8 cellular contexts compared by ENCODE assay signal in the genomic region with DNA sequence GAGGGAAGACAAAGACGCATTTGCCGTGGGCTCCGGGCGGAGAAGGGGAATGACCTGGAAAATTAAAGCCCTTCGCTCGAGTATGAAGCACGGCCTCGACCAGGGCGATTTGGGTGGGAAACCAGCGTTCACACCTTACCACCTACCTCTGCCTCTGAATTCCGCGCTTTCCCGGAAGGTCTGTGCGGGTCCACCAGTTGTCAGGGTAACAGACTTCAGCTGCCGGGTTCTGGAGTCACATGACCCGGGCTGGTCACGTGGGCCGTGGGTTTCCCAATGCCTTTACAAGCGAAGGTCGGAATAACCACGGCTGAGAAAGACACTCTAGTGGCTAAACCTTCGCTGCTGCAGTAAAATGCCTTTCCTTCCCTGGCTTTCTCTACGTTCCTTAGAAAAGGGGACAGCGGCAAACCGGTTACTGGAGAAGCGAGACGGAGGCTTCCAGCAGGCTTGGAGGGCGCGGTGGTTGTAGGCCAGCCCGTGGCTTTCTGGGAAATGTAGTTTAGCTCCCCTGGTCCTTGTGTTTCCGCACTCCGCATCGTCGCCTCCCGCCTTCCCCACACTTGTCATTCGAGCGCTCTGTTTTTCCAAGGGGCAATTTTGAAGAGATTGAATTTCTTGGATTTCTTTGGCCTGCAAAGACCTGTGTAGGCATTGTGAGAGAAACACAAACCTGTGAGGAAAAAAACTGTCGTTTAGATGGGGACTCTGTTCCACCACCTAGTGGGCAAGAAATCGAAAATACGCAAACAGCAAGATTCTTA. TPM values are rescaled to one million over a fixed set of nuclear protein-coding genes. Genes with fewer than 3 reads are reported as not detected.
DNase-seq lines count a peak whose midpoint lies in the region.

CEP162 (minus strand) TSS at position 210 of the 764 bp plus-strand sequence. CDS start 1,250 bp downstream, outside the sequence.

- H3K4me3 ChIP-seq in HAP-1, result peak within 1 kb of the TSS; percentile 65
- H3K4me3 ChIP-seq in MG63, result peak within 1 kb of the TSS; percentile 95

- H3K9me3 ChIP-seq in HAP-1, result no peaks in the 10 kb centered on the region
- H3K9me3 ChIP-seq in MG63, result no peaks in the 10 kb centered on the region

- in situ Hi-C loops in HAP-1 (cut with MboI; ENCODE audit: low sequenced_read_pairs), result loop anchor here (10.0 kb wide), 1 partner anchor 343 kb away; no protein-coding TSS in a partner anchor

- no peaks in the 10 kb centered on the region for H3K36me3 ChIP-seq in HAP-1 (replicated peaks)
- no peaks in the 10 kb centered on the region; the same call in 1 of the 2 replicates for H3K36me3 ChIP-seq in MG63

- peak; percentile 67 for DNase-seq in GDM1 (lab: John Stamatoyannopoulos, UW)
- DNase-seq in HAP-1 (ENCODE audit: low spot score in 2 of 2), result peak; percentile 81 to 93
- DNase-seq in MG63, result peak; percentile 88
- DNase-seq in SHP77 treated with DMSO at 0.1 percent for 48 hours (lab: John Stamatoyannopoulos, UW), result peak; percentile 97
- peak; percentile 62 to 82 (median 70) for DNase-seq in activated naive CD4-positive, alpha-beta T cell (lab: John Stamatoyannopoulos, UW)
- peak; percentile 80 for DNase-seq in germinal center (ENCODE audit: low spot score)
- DNase-seq in non-pigmented ciliary epithelial cell (ENCODE audit: low read depth), result peak; percentile 37
- DNase-seq in superior temporal gyrus (ENCODE audit: extremely low spot score), result peak; percentile 98

- H3K4me1 ChIP-seq in HAP-1, result peaks cover 5% of the 10 kb centered on the region

- H3K27me3 ChIP-seq in HAP-1 (ENCODE audit: low read depth) (no peaks in the 10 kb centered on the region; the same call in 1 of the 2 replicates), MG63 (peaks cover 4% of the 10 kb centered on the region)

RNA-seq across cellular contexts. Expression of gene CEP162, which starts in this region (rescaled TPM):
- total RNA-seq in MG63 (2014; rRNA removed; shearing (Covaris generic); ENCODE audit: low replicate concordance), result 3.9 and 4.2 TPM in 2 replicates

Comparison
In these comparisons a context has a peak if more than half of its experiments do, and no peak if none do; other contexts are left out.
1. Peak in every context shown above with its lines: DNase-seq and H3K4me3 ChIP-seq.
2. DNase-seq: peak in every context shown above with its lines; median percentile 98 in superior temporal gyrus; 97 in SHP77 treated with DMSO at 0.1 percent for 48 hours; 88 in MG63; 87 in HAP-1; 80 in germinal center; 70 in activated naive CD4-positive, alpha-beta T cell; 67 in GDM1; 37 in non-pigmented ciliary epithelial cell.